Comparison of ENCODE assay signal across 1 cellular context in the genomic region with DNA sequence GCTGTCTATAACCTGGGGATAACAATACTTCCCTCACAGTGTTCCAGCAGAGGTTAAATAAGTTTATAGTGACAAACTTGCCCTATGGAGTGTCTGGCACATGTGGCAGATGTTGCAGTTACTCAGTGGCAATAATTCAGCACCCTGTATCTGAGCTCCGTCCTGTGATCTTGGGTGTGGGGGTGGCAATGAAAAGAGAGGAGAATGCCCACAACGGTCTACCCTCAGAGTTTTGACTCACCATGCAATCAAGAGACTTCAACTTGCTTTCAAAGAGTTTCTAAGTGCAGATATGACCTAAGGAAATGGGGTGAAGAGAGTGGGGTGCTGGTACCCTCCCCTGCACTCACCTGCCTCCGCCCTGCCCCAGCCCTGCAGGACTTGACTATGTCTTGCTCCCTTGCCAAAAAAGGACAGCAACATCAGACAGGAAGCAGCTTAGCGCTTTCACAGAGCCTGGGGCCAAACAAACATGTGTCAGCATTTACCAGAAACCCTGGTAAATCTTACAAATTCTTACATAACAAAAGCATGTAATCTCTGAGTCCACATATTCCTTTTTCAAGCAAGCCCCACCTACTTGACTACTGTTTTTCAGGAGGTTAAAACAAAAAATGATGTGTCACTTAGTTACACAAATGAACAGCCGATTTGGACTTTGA.
A peak's percentile ranks its signal among the peaks of the same experiment; 100 is the strongest.
TF ChIP-seq lines count a peak whose summit lies in the region.

No MANE protein-coding gene starts in this region.

TF ChIP-seq in SK-N-SH treated with all-trans-retinoic acid at 6 μM for 48 hours, 23 proteins besides CTCF, POLR2A, EP300 and RAD21 (continued from another document):
- TF ChIP-seq, protein P1, sequence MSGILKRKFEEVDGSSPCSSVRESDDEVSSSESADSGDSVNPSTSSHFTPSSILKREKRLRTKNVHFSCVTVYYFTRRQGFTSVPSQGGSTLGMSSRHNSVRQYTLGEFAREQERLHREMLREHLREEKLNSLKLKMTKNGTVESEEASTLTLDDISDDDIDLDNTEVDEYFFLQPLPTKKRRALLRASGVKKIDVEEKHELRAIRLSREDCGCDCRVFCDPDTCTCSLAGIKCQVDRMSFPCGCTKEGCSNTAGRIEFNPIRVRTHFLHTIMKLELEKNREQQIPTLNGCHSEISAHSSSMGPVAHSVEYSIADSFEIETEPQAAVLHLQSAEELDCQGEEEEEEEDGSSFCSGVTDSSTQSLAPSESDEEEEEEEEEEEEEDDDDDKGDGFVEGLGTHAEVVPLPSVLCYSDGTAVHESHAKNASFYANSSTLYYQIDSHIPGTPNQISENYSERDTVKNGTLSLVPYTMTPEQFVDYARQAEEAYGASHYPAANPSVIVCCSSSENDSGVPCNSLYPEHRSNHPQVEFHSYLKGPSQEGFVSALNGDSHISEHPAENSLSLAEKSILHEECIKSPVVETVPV (CRISPR knock-in tag; IDR thresholded peaks at IDR 0.05), result no peak
- TF ChIP-seq ZFP3 (CRISPR knock-in tag; IDR thresholded peaks at IDR 0.05), result no peak
- 0 out of 2 replicates have a peak, but pooled peaks have one; percentile 10 for TF ChIP-seq TOX (CRISPR knock-in tag; IDR thresholded peaks at IDR 0.05; ENCODE audit: borderline replicate concordance)
- no peak for TF ChIP-seq ESRRG (CRISPR knock-in tag; IDR thresholded peaks at IDR 0.05)
- no peak for TF ChIP-seq PPARA (CRISPR knock-in tag; IDR thresholded peaks at IDR 0.05; ENCODE audit: borderline replicate concordance)
- no peak for TF ChIP-seq RARB (CRISPR knock-in tag; IDR thresholded peaks at IDR 0.05)
